Comparison of ENCODE assay signal across 22 cellular contexts in genomic region chr14:103509864-103510263, GRCh38.
"Had no signal": no experiment of that assay in that cellular context is flagged by ENCODE, and none has a peak within 500 bp of the region (broad histone marks: within the 10 kb centered on the region; RNA-seq: fewer than 3 reads in every experiment).

No MANE protein-coding gene starts in this region.

- DNase-seq: activated CD4-positive, alpha-beta T cell treated with anti-CD3 and anti-CD28 coated beads, Interleukin-2, amount 10 ng/mL, durations not matched to agents 7 days and 5 days; activated CD4-positive, CD25-positive, alpha-beta regulatory T cell treated with anti-CD3 and anti-CD28 coated beads, Interleukin-2, amount 50 U/mL, for 72 hours; activated CD8-positive, alpha-beta memory T cell treated with anti-CD3 and anti-CD28 coated beads, Interleukin-2, amount 10 ng/mL, durations not matched to agents 7 days and 5 days; activated CD8-positive, alpha-beta T cell treated with anti-CD3 and anti-CD28 coated beads for 36 hours; activated naive CD4-positive, alpha-beta T cell treated with Interleukin-2 at 50 U/mL for 16 hours; activated T-cell treated with anti-CD3 and anti-CD28 coated beads for 4 hours; amygdala; body of pancreas; effector memory CD4-positive, alpha-beta T cell; glutamatergic neuron; immature natural killer cell; naive B cell; stimulated activated CD4-positive, alpha-beta T cell treated with anti-CD3 and anti-CD28 coated beads, Interleukin-1b, Interleukin-23, amount 100 ng/mL, for 48 hours; T-helper 2 cell; trophoblast cell had no signal

- H3K27me3 ChIP-seq: body of pancreas, esophagus muscularis mucosa, hepatocyte, left lung, vagina had no signal

- H3K4me3 ChIP-seq: body of pancreas, esophagus muscularis mucosa, hepatocyte, left lung, lung, prostate gland, vagina had no signal

- ATAC-seq: activated CD8-positive, alpha-beta memory T cell treated with anti-CD3 and anti-CD28 coated beads, Interleukin-2, amount 10 ng/mL, durations not matched to agents 7 days and 5 days; activated CD8-positive, alpha-beta T cell treated with anti-CD3 and anti-CD28 coated beads for 36 hours; body of pancreas; left lung had no signal

- H3K27ac ChIP-seq: body of pancreas, esophagus muscularis mucosa, hepatocyte, left lung, prostate gland, vagina had no signal

- FAIRE-seq: frontal cortex had no signal
